In genomic region chr1:204523605-204524215, GRCh38 we compare ENCODE assay signal across 1 cellular context.
TF ChIP-seq lines count a peak whose summit lies in the region.

No MANE protein-coding gene starts in this region.

TF ChIP-seq in HCT116, 20 proteins besides CTCF, POLR2A, EP300 and RAD21 (continued from another document):
- TF ChIP-seq REST (IDR thresholded peaks at IDR 0.05; ENCODE audit: low read depth) (no peak), ATF3 (IDR thresholded peaks at IDR 0.05) (no peak), SRF (IDR thresholded peaks at IDR 0.05; ENCODE audit: low read depth) (no peak), CEBPB (IDR thresholded peaks at IDR 0.05; ENCODE audit: low read depth) (peak; percentile 31; the same call in 1 of the 2 replicates), EZH2 (IDR thresholded peaks at IDR 0.05) (no peak), ELF1 (IDR thresholded peaks at IDR 0.05; ENCODE audit: borderline replicate concordance, low read depth) (no peak), EZH2phosphoT487 (IDR thresholded peaks at IDR 0.05; ENCODE audit: borderline replicate concordance) (no peak), POLR2AphosphoS5 (IDR thresholded peaks at IDR 0.05; ENCODE audit: low read depth, low read length) (no peak), MAX (IDR thresholded peaks at IDR 0.05) (no peak; the same call in 1 of the 2 replicates), SIN3A (IDR thresholded peaks at IDR 0.05; ENCODE audit: low read depth) (no peak), ZFX (IDR thresholded peaks at IDR 0.05) (no peak), TCF7L2 (IDR thresholded peaks at IDR 0.05; ENCODE audit: borderline replicate concordance, extremely low read depth, insufficient read depth, insufficient read length) (no peak), FOSL1 (IDR thresholded peaks at IDR 0.05; ENCODE audit: low read depth) (peak; percentile 84), ZNF274 (IDR thresholded peaks at IDR 0.05; ENCODE audit: low read depth, low read length) (no peak), YY1 (IDR thresholded peaks at IDR 0.05; ENCODE audit: extremely low read depth, insufficient replicate concordance, low read depth, low read length) (no peak), JUND (IDR thresholded peaks at IDR 0.05) (peak; percentile 67), CBX3 (IDR thresholded peaks at IDR 0.05; ENCODE audit: low read depth) (peak; percentile 98)
- TF ChIP-seq, protein P1, sequence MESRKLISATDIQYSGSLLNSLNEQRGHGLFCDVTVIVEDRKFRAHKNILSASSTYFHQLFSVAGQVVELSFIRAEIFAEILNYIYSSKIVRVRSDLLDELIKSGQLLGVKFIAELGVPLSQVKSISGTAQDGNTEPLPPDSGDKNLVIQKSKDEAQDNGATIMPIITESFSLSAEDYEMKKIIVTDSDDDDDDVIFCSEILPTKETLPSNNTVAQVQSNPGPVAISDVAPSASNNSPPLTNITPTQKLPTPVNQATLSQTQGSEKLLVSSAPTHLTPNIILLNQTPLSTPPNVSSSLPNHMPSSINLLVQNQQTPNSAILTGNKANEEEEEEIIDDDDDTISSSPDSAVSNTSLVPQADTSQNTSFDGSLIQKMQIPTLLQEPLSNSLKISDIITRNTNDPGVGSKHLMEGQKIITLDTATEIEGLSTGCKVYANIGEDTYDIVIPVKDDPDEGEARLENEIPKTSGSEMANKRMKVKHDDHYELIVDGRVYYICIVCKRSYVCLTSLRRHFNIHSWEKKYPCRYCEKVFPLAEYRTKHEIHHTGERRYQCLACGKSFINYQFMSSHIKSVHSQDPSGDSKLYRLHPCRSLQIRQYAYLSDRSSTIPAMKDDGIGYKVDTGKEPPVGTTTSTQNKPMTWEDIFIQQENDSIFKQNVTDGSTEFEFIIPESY (IDR thresholded peaks at IDR 0.05; ENCODE audit: extremely low read depth, insufficient replicate concordance, low read length): no peak
TF ChIP-seq in HCT116: peak in this region for 5.
